Comparison of ENCODE assay signal across 18 cellular contexts in genomic region chr6:78770766-78771165, GRCh38.
A peak's percentile ranks its signal among the peaks of the same experiment; 100 is the strongest.
DNase-seq lines count a peak whose midpoint lies in the region; ATAC-seq, FAIRE-seq and TF ChIP-seq lines count a peak whose summit lies in the region.
"Had no signal": no experiment of that assay in that cellular context is flagged by ENCODE, and none has a peak within 500 bp of the region (broad histone marks: within the 10 kb centered on the region; RNA-seq: fewer than 3 reads in every experiment).

No MANE protein-coding gene starts in this region.

- H3K27me3 Mint-ChIP-seq in endothelial cell (ENCODE audit: unreplicated experiment): no peaks in the 10 kb centered on the region

- H3K4me3 Mint-ChIP-seq in endothelial cell (ENCODE audit: unreplicated experiment): no peak overlapping the region
- H3K4me3 Mint-ChIP-seq: T-cell had no signal

- peaks cover 4% of the 10 kb centered on the region for H3K36me3 Mint-ChIP-seq in endothelial cell (ENCODE audit: low read depth, unreplicated experiment)
- H3K36me3 Mint-ChIP-seq: T-cell had no signal

- FAIRE-seq in H54 (lab: Jason Lieb, UNC): no peak

- no peak for TF ChIP-seq POLR2A in H54 (IDR thresholded peaks at IDR 0.05; ENCODE audit: low read depth, low read length)

- H3K9me3 Mint-ChIP-seq in endothelial cell (ENCODE audit: unreplicated experiment): no peaks in the 10 kb centered on the region

- no peak overlapping the region for H3K27ac ChIP-seq in C4-2B
- H3K27ac ChIP-seq: esophagus squamous epithelium, lower lobe of right lung, right atrium auricular region had no signal

- in situ Hi-C loops in SK-MEL-5 (cut with HindIII; ENCODE audit: low pct_unique_long_range_greater_than_20kb, low sequenced_read_pairs): no loop called here

- DNase-seq in HT-29 (ENCODE audit: low spot score): peak; percentile 9
- DNase-seq in SK-MEL-5 (ENCODE audit: low read depth, low spot score): peak; percentile 17
- peak; percentile 21 for DNase-seq in iPS-NIHi11 (ENCODE audit: low spot score)
- DNase-seq in endothelial cell (ENCODE audit: low spot score): no peak
- DNase-seq in activated CD4-positive, alpha-beta T cell treated with anti-CD3 and anti-CD28 coated beads for 1 hour: no peak
- DNase-seq in H54 (ENCODE audit: insufficient read length, low spot score): no peak
- DNase-seq: activated CD4-positive, alpha-beta T cell treated with anti-CD3 and anti-CD28 coated beads, Interleukin-2, amount 50 U/mL, for 48 hours; activated gamma-delta T cell; esophagus squamous epithelium; glutamatergic neuron; lower lobe of right lung; NCI-H2029; NCI-H510A treated with DMSO at 0.1 percent for 48 hours; T-cell had no signal

- TF ChIP-seq CTCF in C4-2B (conservative IDR thresholded peaks at IDR 0.05) (peak; percentile 18; the same call in 1 of the 2 replicates), endothelial cell (IDR thresholded peaks at IDR 0.05; ENCODE audit: unreplicated experiment) (no peak)

- ATAC-seq in HG02798 (IDR thresholded peaks at IDR 0.05; ENCODE audit: poor library complexity, unreplicated experiment): no peak
- ATAC-seq: lower lobe of right lung, Right ventricle myocardium inferior, T-cell had no signal

- no peak overlapping the region for H3K27ac Mint-ChIP-seq in endothelial cell (ENCODE audit: unreplicated experiment)
- H3K27ac Mint-ChIP-seq: T-cell had no signal

- peaks cover 5% of the 10 kb centered on the region for H3K4me1 Mint-ChIP-seq in endothelial cell (ENCODE audit: unreplicated experiment)
- H3K4me1 Mint-ChIP-seq: T-cell had no signal

Comparison
In these comparisons a context has a peak if more than half of its experiments do, and no peak if none do; other contexts are left out.
1. DNase-seq: peak in HT-29 (single experiment), SK-MEL-5 (single experiment) and iPS-NIHi11 (single experiment); none in endothelial cell (single experiment), activated CD4-positive, alpha-beta T cell treated with anti-CD3 and anti-CD28 coated beads for 1 hour (single experiment) and H54 (single experiment).